In genomic region chr1:26469558-26469957, GRCh38 we compare ENCODE assay signal across 1 cellular context.
TF ChIP-seq lines count a peak whose summit lies in the region.

No MANE protein-coding gene starts in this region.

TF ChIP-seq in GM23338, 12 proteins besides CTCF, POLR2A, EP300 and RAD21 (continued from another document):
- TF ChIP-seq CREB1 (CRISPR knock-in tag; IDR thresholded peaks at IDR 0.05; ENCODE audit: low read depth) = no peak
- TF ChIP-seq REST (IDR thresholded peaks at IDR 0.05; ENCODE audit: unreplicated experiment) = no peak
- TF ChIP-seq ZNF331 (CRISPR knock-in tag; IDR thresholded peaks at IDR 0.05; ENCODE audit: low read depth) = no peak
- no peak for TF ChIP-seq EZH2phosphoT487 (IDR thresholded peaks at IDR 0.05; ENCODE audit: unreplicated experiment)
- TF ChIP-seq ETS1 (IDR thresholded peaks at IDR 0.05) = no peak
- no peak for TF ChIP-seq STAT1 (IDR thresholded peaks at IDR 0.05; ENCODE audit: unreplicated experiment)
- TF ChIP-seq EZH2 (IDR thresholded peaks at IDR 0.05; ENCODE audit: low read depth, unreplicated experiment) = no peak
TF ChIP-seq in GM23338: peak in this region for 0.
